Comparison of ENCODE assay signal across 23 cellular contexts in the genomic region with DNA sequence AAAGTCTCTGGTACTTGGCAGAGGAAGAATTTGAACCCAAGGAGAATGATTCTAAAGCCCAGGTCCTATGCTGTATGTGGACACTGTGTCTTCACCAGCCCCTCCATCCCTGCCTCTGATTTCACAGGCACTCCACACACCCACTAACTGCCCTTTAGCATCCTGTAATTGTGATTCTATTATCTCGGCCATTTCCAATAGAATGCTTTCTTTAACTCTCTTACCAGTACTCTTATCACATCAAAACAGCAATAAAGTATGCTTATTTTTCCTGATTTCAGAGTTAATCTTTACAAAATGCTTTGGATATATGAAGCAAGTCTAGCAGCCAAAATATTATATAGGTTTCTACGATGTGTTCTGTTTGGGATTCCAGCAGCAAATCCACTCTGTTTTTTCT.
"Had no signal": no experiment of that assay in that cellular context is flagged by ENCODE, and none has a peak within 500 bp of the region (broad histone marks: within the 10 kb centered on the region; RNA-seq: fewer than 3 reads in every experiment).

No MANE protein-coding gene starts in this region.

- H3K27ac Mint-ChIP-seq: activated naive CD8-positive, alpha-beta T cell; activated T-helper 2 cell treated with anti-CD3 and anti-CD28 coated beads, Interferon-gamma antibody, Interleukin-2, Interleukin-4, amounts not matched to agents 10 μg/mL and 5 μg/mL and 100 μg/mL, durations not matched to agents 14 hours and 24 hours and 36 hours had no signal

- H3K36me3 Mint-ChIP-seq: natural killer cell had no signal

- H3K9me3 ChIP-seq: adrenal gland, ascending aorta, thyroid gland, upper lobe of right lung had no signal

- H3K27me3 ChIP-seq: adrenal gland, ascending aorta, brain microvascular endothelial cell, sigmoid colon, thyroid gland, upper lobe of right lung had no signal

- H3K27me3 Mint-ChIP-seq: activated naive CD8-positive, alpha-beta T cell had no signal

- H3K4me3 Mint-ChIP-seq: activated T-cell treated with anti-CD3 and anti-CD28 coated beads, Interleukin-2, amount 50 U/mL, for 4 hours; natural killer cell had no signal

- ATAC-seq: activated T-cell treated with anti-CD3 and anti-CD28 coated beads, Interleukin-2, amount 50 U/mL, for 4 hours; esophagus mucosa; stimulated activated naive CD8-positive, alpha-beta T cell treated with anti-CD3 and anti-CD28 coated beads, Interleukin-15, Interleukin-2, amounts not matched to agents 100 U/mL and 50 U/mL, for 24 hours; upper lobe of right lung had no signal

- H3K36me3 ChIP-seq: adrenal gland, ascending aorta, brain microvascular endothelial cell, sigmoid colon, thyroid gland, upper lobe of right lung, WERI-Rb-1 had no signal

- H3K27ac ChIP-seq: adrenal gland, ascending aorta, brain microvascular endothelial cell, sigmoid colon, thyroid gland, upper lobe of right lung, WERI-Rb-1 had no signal

- H3K9me3 Mint-ChIP-seq: natural killer cell had no signal

- DNase-seq: activated CD4-positive, alpha-beta T cell treated with anti-CD3 and anti-CD28 coated beads, Interleukin-2, amount 50 U/mL, for 48 hours; activated CD8-positive, alpha-beta memory T cell treated with anti-CD3 and anti-CD28 coated beads, Interleukin-2, amount 50 U/mL, for 48 hours; activated naive CD4-positive, alpha-beta T cell; activated T-cell treated with anti-CD3 and anti-CD28 coated beads, Interleukin-2, amount 50 U/mL, for 4 hours; adrenal gland; brain microvascular endothelial cell; central memory CD4-positive, alpha-beta T cell; effector memory CD4-positive, alpha-beta T cell; glutamatergic neuron; hippocampal formation; mesenchymal stem cell; natural killer cell; sigmoid colon; stimulated activated CD4-positive, alpha-beta T cell treated with anti-CD3 and anti-CD28 coated beads, Interleukin-4, amount 100 ng/mL, for 1 hour; stimulated activated naive CD8-positive, alpha-beta T cell treated with anti-CD3 and anti-CD28 coated beads, Interleukin-15, Interleukin-2, amounts not matched to agents 100 U/mL and 50 U/mL, for 24 hours; substantia nigra; thyroid gland; upper lobe of right lung; WERI-Rb-1 had no signal

- H3K4me1 ChIP-seq: adrenal gland, ascending aorta, sigmoid colon, thyroid gland, upper lobe of right lung had no signal

- H3K4me3 ChIP-seq: adrenal gland, ascending aorta, sigmoid colon, thyroid gland, upper lobe of right lung had no signal
